In genomic region chr6:3063340-3063732, GRCh38 we compare ENCODE assay signal across 8 cellular contexts. TPM values are rescaled to one million over a fixed set of nuclear protein-coding genes. Genes with fewer than 3 reads are reported as not detected.
DNase-seq lines count a peak whose midpoint lies in the region; ATAC-seq and TF ChIP-seq lines count a peak whose summit lies in the region.
"Not testable (repeated sequence)": the region's sequence is repeated elsewhere in the genome, so short reads cannot be mapped to it uniquely, and the experiment has no call there.

No MANE protein-coding gene starts in this region.

- POLR2A ChIA-PET in Panc1 (lab: Charles Lee), result interaction anchor here (0.7 to 1.0 kb wide), 3 partner anchors 52 to 73 kb away, joined by 3 to 6 read pairs (median 4); no protein-coding TSS in a partner anchor

- H3K27me3 Mint-ChIP-seq in activated naive CD4-positive, alpha-beta T cell treated with anti-CD3 and anti-CD28 coated beads for 36 hours (ENCODE audit: low read depth); stimulated activated naive CD8-positive, alpha-beta T cell treated with anti-CD3 and anti-CD28 coated beads, Interleukin-15, amount 100 ng/mL, for 72 hours: not testable (repeated sequence)

- TF ChIP-seq CTCF in AG10803 (conservative IDR thresholded peaks at IDR 0.05; ENCODE audit: low read length); Panc1 (IDR thresholded peaks at IDR 0.05); neural cell (IDR thresholded peaks at IDR 0.05; ENCODE audit: poor library complexity, severe bottlenecking): not testable (repeated sequence)

- not testable (repeated sequence) for TF ChIP-seq RAD21 in neural cell (conservative IDR thresholded peaks at IDR 0.05)

- H3K36me3 Mint-ChIP-seq in activated naive CD4-positive, alpha-beta T cell treated with anti-CD3 and anti-CD28 coated beads for 36 hours (ENCODE audit: low read depth), result not testable (repeated sequence)

- not testable (repeated sequence) for H3K9me3 Mint-ChIP-seq in activated naive CD4-positive, alpha-beta T cell treated with anti-CD3 and anti-CD28 coated beads for 36 hours; stimulated activated naive CD8-positive, alpha-beta T cell treated with anti-CD3 and anti-CD28 coated beads, Interleukin-15, amount 100 ng/mL, for 72 hours

- H3K4me3 Mint-ChIP-seq in activated naive CD4-positive, alpha-beta T cell treated with anti-CD3 and anti-CD28 coated beads for 36 hours, result peak overlapping the region; percentile 85
- peak overlapping the region; percentile 88 to 96 for H3K4me3 Mint-ChIP-seq in stimulated activated naive CD8-positive, alpha-beta T cell treated with anti-CD3 and anti-CD28 coated beads, Interleukin-15, amount 100 ng/mL, for 72 hours

- peaks cover 14% of the 10 kb centered on the region for H3K4me1 ChIP-seq in Panc1 (ENCODE audit: control insufficient read depth, insufficient read depth, low read length)
- H3K4me1 ChIP-seq in ectodermal cell (ENCODE audit: control insufficient read depth, insufficient read depth, low read length), result not testable (repeated sequence)

- WGBS in ectodermal cell, 2 experiments, result 23 to 25% methylated on average over 9 of the region's 19 CpGs

- ATAC-seq in Panc1, result peak; percentile 13
- ATAC-seq in stimulated activated naive CD8-positive, alpha-beta T cell treated with anti-CD3 and anti-CD28 coated beads, Interleukin-15, amount 100 ng/mL, for 72 hours, result peak; percentile 3

- H3K36me3 ChIP-seq in H7 (replicated peaks; ENCODE audit: control insufficient read depth, insufficient read depth, low read length); Panc1 (ENCODE audit: control insufficient read depth, insufficient read depth, low read length); ectodermal cell (ENCODE audit: control insufficient read depth, insufficient read depth, low read length); neural cell (ENCODE audit: insufficient read depth, low read length): not testable (repeated sequence)

- CTCF ChIA-PET in Panc1 (lab: Charles Lee); activated naive CD4-positive, alpha-beta T cell treated with anti-CD3 and anti-CD28 coated beads for 36 hours (lab: Charles Lee): not testable (repeated sequence)

- not testable (repeated sequence) for H3K9me2 ChIP-seq in neural cell (ENCODE audit: insufficient read depth, low read length)

- not testable (repeated sequence) for H3K9me3 ChIP-seq in Panc1 (ENCODE audit: control insufficient read depth, insufficient read depth, low read depth, low read length); ectodermal cell (ENCODE audit: control insufficient read depth, low read length); neural cell (ENCODE audit: low read length)

- not testable (repeated sequence) for H3F3A ChIP-seq in neural cell (ENCODE audit: insufficient read depth, low read length, poor library complexity, severe bottlenecking)

- H3K27me3 ChIP-seq in H7 (ENCODE audit: control insufficient read depth, insufficient read depth, low read length); Panc1 (ENCODE audit: control insufficient read depth, insufficient read depth, low read length); neural cell (ENCODE audit: insufficient read depth, low read depth, low read length): not testable (repeated sequence)
- H3K27me3 ChIP-seq in ectodermal cell (ENCODE audit: control insufficient read depth, insufficient read depth, low read length, poor library complexity, severe bottlenecking), result peaks cover 20% of the 10 kb centered on the region

- not testable (repeated sequence) for H3K27ac Mint-ChIP-seq in activated naive CD4-positive, alpha-beta T cell treated with anti-CD3 and anti-CD28 coated beads for 36 hours
- peak overlapping the region; percentile 61 to 74 for H3K27ac Mint-ChIP-seq in stimulated activated naive CD8-positive, alpha-beta T cell treated with anti-CD3 and anti-CD28 coated beads, Interleukin-15, amount 100 ng/mL, for 72 hours

- peak overlapping the region; percentile 78 for H3K9ac ChIP-seq in neural cell (ENCODE audit: low read length)

- H3K4me2 ChIP-seq in neural cell (ENCODE audit: low read length), result not testable (repeated sequence)

- not testable (repeated sequence) for H3K79me2 ChIP-seq in neural cell (replicated peaks; ENCODE audit: insufficient read depth, low read length)

- peaks cover 28% of the 10 kb centered on the region for H3K4me1 Mint-ChIP-seq in activated naive CD4-positive, alpha-beta T cell treated with anti-CD3 and anti-CD28 coated beads for 36 hours (ENCODE audit: low read depth)
- H3K4me1 Mint-ChIP-seq in stimulated activated naive CD8-positive, alpha-beta T cell treated with anti-CD3 and anti-CD28 coated beads, Interleukin-15, amount 100 ng/mL, for 72 hours, result peaks cover 55% of the 10 kb centered on the region

- peak overlapping the region; percentile 47 for H3K4me3 ChIP-seq in AG10803 (ENCODE audit: low read length)
- peak overlapping the region; percentile 91 for H3K4me3 ChIP-seq in H7 (ENCODE audit: insufficient read depth, low read depth, low read length)
- H3K4me3 ChIP-seq in Panc1 (ENCODE audit: low read depth in 2 of 2, low read length in 2 of 2), result peak overlapping the region; percentile 69 to 75
- H3K4me3 ChIP-seq in ectodermal cell (ENCODE audit: insufficient read depth, low read depth, low read length), result peak overlapping the region; percentile 76
- H3K4me3 ChIP-seq in iPS-11a (ENCODE audit: low read depth, low read length), result peak overlapping the region; percentile 66
- H3K4me3 ChIP-seq in neural cell (ENCODE audit: low read length), result peak overlapping the region; percentile 86

- not testable (repeated sequence) for BruUV-seq in Panc1 (replicated peaks; lab: Mats Ljungman, UMichigan)

- not testable (repeated sequence) for H4K20me1 ChIP-seq in neural cell (ENCODE audit: insufficient read depth)

- DNase-seq in AG10803 (ENCODE audit: low read depth); H7; Panc1 (ENCODE audit: low read depth, low spot score); activated naive CD4-positive, alpha-beta T cell treated with anti-CD3 and anti-CD28 coated beads for 36 hours; stimulated activated naive CD8-positive, alpha-beta T cell treated with anti-CD3 and anti-CD28 coated beads, Interleukin-15, amount 100 ng/mL, for 72 hours: not testable (repeated sequence)

- not testable (repeated sequence) for TF ChIP-seq EP300 in neural cell (conservative IDR thresholded peaks at IDR 0.05; ENCODE audit: poor library complexity, severe bottlenecking)

- not testable (repeated sequence) for H2AFZ ChIP-seq in neural cell (ENCODE audit: low read depth, low read length)

- intact Hi-C loops in Panc1 (cut with micrococcal nuclease; ENCODE audit: unreplicated experiment), result not testable (repeated sequence)
- intact Hi-C loops in activated naive CD4-positive, alpha-beta T cell treated with anti-CD3 and anti-CD28 coated beads for 36 hours (cut with micrococcal nuclease), result loop anchor here (5.0 kb wide), 1 partner anchor 1451 kb away; no protein-coding TSS in a partner anchor

- in situ Hi-C loops in Panc1 (cut with HindIII; ENCODE audit: low pct_unique_long_range_greater_than_20kb, low sequenced_read_pairs), result not testable (repeated sequence)

- H3K27ac ChIP-seq in Panc1 (ENCODE audit: low read length), result peak overlapping the region; percentile 29; the same call in 1 of the 2 replicates
- not testable (repeated sequence) for H3K27ac ChIP-seq in ectodermal cell (ENCODE audit: insufficient read depth, low read depth, low read length, poor library complexity, severe bottlenecking); neural cell (ENCODE audit: low read length)

RNA-seq across cellular contexts. Expression of gene RIPK1, which starts 5.0 kb away (rescaled TPM):
- 8.9 and 9.3 TPM in 2 replicates for total RNA-seq in H7 (2014; rRNA removed; shearing (Covaris generic))
- total RNA-seq in Panc1 (2021; ENCODE audit: unreplicated experiment), result 31.6 TPM
- 24.1 TPM for polyA plus RNA-seq in Panc1 (2012; ENCODE audit: insufficient read length)
- 10 to 100 TPM in 1 of 2 experiments, 1 to 10 TPM in 1; 8.8 to 10.1 TPM for total RNA-seq in activated naive CD4-positive, alpha-beta T cell treated with anti-CD3 and anti-CD28 coated beads for 36 hours
- polyA plus RNA-seq in ectodermal cell (2013, experiment 1 of 4), result 14.0 TPM
- 15.5 TPM for polyA plus RNA-seq in ectodermal cell (2013, experiment 2 of 4)
- 9.3 TPM for polyA plus RNA-seq in ectodermal cell (2013, experiment 3 of 4)
- 10.6 TPM for polyA plus RNA-seq in ectodermal cell (2013, experiment 4 of 4)
- 8.5 and 10.4 TPM in 2 replicates for polyA plus RNA-seq in neural cell
- polyA minus RNA-seq in neural cell, result 5.4 and 6.5 TPM in 2 replicates

RNA-seq across cellular contexts. Expression of gene BPHL, which starts 55.2 kb away (rescaled TPM):
- total RNA-seq in H7 (2014; rRNA removed; shearing (Covaris generic)), result 30.7 and 38.1 TPM in 2 replicates
- total RNA-seq in Panc1 (2021; ENCODE audit: unreplicated experiment), result 36.3 TPM
- polyA plus RNA-seq in Panc1 (2012; ENCODE audit: insufficient read length), result 42.5 TPM
- total RNA-seq in activated naive CD4-positive, alpha-beta T cell treated with anti-CD3 and anti-CD28 coated beads for 36 hours, result 1 to 10 TPM; 6.9 to 7.5 TPM
- polyA plus RNA-seq in ectodermal cell (2013, experiment 1 of 4), result 71.1 TPM
- 59.2 TPM for polyA plus RNA-seq in ectodermal cell (2013, experiment 2 of 4)
- polyA plus RNA-seq in ectodermal cell (2013, experiment 3 of 4), result 35.5 TPM
- polyA plus RNA-seq in ectodermal cell (2013, experiment 4 of 4), result 44.2 TPM
- polyA plus RNA-seq in neural cell, result 74.9 and 85.8 TPM in 2 replicates
- 34.6 and 36.8 TPM in 2 replicates for polyA minus RNA-seq in neural cell
